ENCODE assay signal across 8 cellular contexts in the genomic region with DNA sequence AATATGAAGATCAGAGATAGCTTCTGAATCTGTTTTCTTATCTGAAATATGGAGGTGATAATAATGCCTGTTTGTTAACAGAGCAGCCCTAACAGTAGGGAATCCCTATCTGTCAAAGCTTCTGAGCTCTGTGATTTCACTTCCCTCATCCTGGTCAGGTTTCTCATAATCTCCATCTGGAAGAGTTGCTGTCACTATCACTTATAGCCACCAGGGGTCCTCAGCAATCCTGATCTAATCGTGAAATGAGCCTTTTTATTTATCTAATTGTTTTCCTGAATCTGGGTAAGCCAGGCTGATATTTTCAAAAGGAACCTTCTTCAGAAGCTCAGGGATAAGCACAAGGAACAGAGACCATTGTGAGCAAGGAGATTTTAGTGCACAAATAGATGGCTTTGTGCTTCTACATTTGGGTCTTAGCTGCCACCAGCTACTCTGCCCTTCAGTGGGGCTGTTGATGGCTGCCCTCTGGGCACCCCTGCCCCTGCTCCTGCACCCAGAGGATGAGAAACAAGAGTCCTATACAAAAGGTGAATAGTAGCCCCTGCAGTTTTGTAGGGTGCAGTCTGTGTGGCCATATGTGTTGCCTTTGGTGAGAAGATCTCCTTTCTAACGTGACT.
DNase-seq lines count a peak whose midpoint lies in the region; ATAC-seq, FAIRE-seq and TF ChIP-seq lines count a peak whose summit lies in the region.

No MANE protein-coding gene starts in this region.

- no peaks in the 10 kb centered on the region for H3F3A ChIP-seq in GM23248 (ENCODE audit: insufficient read depth)
- H3F3A ChIP-seq in MM.1S (ENCODE audit: insufficient read depth, low read length), result no peaks in the 10 kb centered on the region

- FAIRE-seq in H54 (lab: Jason Lieb, UNC), result no peak

- H3K4me3 ChIP-seq in heart left ventricle, result no peak overlapping the region
- no peak overlapping the region for H3K4me3 ChIP-seq in GM23248
- H3K4me3 ChIP-seq in MM.1S (ENCODE audit: low read length), result no peak overlapping the region
- H3K4me3 ChIP-seq in right lobe of liver, result no peak overlapping the region

- H3K9me2 ChIP-seq in GM23248 (ENCODE audit: insufficient read depth), result no peaks in the 10 kb centered on the region
- H3K9me2 ChIP-seq in MM.1S (replicated peaks; ENCODE audit: insufficient read depth, low read length), result no peaks in the 10 kb centered on the region

- no peak overlapping the region for H2AFZ ChIP-seq in GM23248
- H2AFZ ChIP-seq in MM.1S (ENCODE audit: low read length), result no peak overlapping the region; the same call in 1 of the 2 replicates

- H3K4me1 ChIP-seq in heart left ventricle, result no peaks in the 10 kb centered on the region
- no peaks in the 10 kb centered on the region for H3K4me1 ChIP-seq in GM23248 (ENCODE audit: insufficient read depth)
- H3K4me1 ChIP-seq in MM.1S (ENCODE audit: low read length), result no peaks in the 10 kb centered on the region
- no peaks in the 10 kb centered on the region for H3K4me1 ChIP-seq in right lobe of liver

- H3K9me3 ChIP-seq in heart left ventricle, result no peaks in the 10 kb centered on the region
- no peaks in the 10 kb centered on the region for H3K9me3 ChIP-seq in GM23248 (ENCODE audit: low read depth)
- no peaks in the 10 kb centered on the region for H3K9me3 ChIP-seq in MM.1S (replicated peaks; ENCODE audit: insufficient read depth, low read length)
- no peaks in the 10 kb centered on the region for H3K9me3 ChIP-seq in right lobe of liver

- in situ Hi-C loops in GM23248 (cut with MboI), result no loop called here

- no peak overlapping the region for H3K9ac ChIP-seq in GM23248
- H3K9ac ChIP-seq in MM.1S (ENCODE audit: low read length), result no peak overlapping the region

- intact Hi-C loops in heart left ventricle (cut with DNase I) (no loop called here), left cardiac atrium (cut with DNase I) (no loop called here), right lobe of liver (cut with DNase I) (no loop called here)

- H3K27ac ChIP-seq in heart left ventricle (no peak overlapping the region), GM23248 (no peak overlapping the region), MM.1S (ENCODE audit: low read length) (no peak overlapping the region), right lobe of liver (no peak overlapping the region)

- H3K4me2 ChIP-seq in GM23248 (ENCODE audit: unreplicated experiment) (no peak overlapping the region), MM.1S (ENCODE audit: low read depth, low read length) (no peak overlapping the region)

- TF ChIP-seq POLR2A in heart left ventricle (IDR thresholded peaks at IDR 0.05) (no peak), right lobe of liver (IDR thresholded peaks at IDR 0.05) (no peak), H54 (IDR thresholded peaks at IDR 0.05; ENCODE audit: low read depth, low read length) (no peak)

- H4K20me1 ChIP-seq in GM23248 (ENCODE audit: insufficient read depth), result no peaks in the 10 kb centered on the region
- no peaks in the 10 kb centered on the region for H4K20me1 ChIP-seq in MM.1S (ENCODE audit: insufficient read depth, low read length)

- no peaks in the 10 kb centered on the region for H3K36me3 ChIP-seq in heart left ventricle
- H3K36me3 ChIP-seq in GM23248 (ENCODE audit: low read depth), result no peaks in the 10 kb centered on the region
- H3K36me3 ChIP-seq in MM.1S (replicated peaks; ENCODE audit: insufficient read depth, low read length), result no peaks in the 10 kb centered on the region
- no peaks in the 10 kb centered on the region for H3K36me3 ChIP-seq in right lobe of liver

- ATAC-seq in heart left ventricle, result no peak
- ATAC-seq in left cardiac atrium, result no peak
- peak; percentile 67 to 84 (median 82) for ATAC-seq in right lobe of liver

- H3K79me2 ChIP-seq in GM23248 (ENCODE audit: insufficient read depth), result no peaks in the 10 kb centered on the region
- H3K79me2 ChIP-seq in MM.1S (ENCODE audit: low read length), result no peaks in the 10 kb centered on the region

- H3K27me3 ChIP-seq in heart left ventricle (peaks cover 0 to 14% (median 0%) of the 10 kb centered on the region in 9 donors), GM23248 (replicated peaks; ENCODE audit: insufficient read depth) (no peaks in the 10 kb centered on the region), MM.1S (replicated peaks; ENCODE audit: insufficient read depth, low read length) (no peaks in the 10 kb centered on the region), right lobe of liver (peaks cover 0 to 3% of the 10 kb centered on the region in 2 donors)

- 29 to 43% (median 38%) methylated on average over 2 of the region's 2 CpGs for WGBS in heart left ventricle, 4 donors
- WGBS in GM23248 (ENCODE audit: low coverage in 1 of 2, low lambda C conversion rate in 2 of 2, missing lambda C conversion rate in 2 of 2), 2 experiments, result 0% methylated on average over 2 of the region's 2 CpGs
- 20% methylated on average over 2 of the region's 2 CpGs for WGBS in right lobe of liver (ENCODE audit: insufficient coverage, low coverage, low lambda C conversion rate, missing lambda C conversion rate)

- TF ChIP-seq CTCF in heart left ventricle (IDR thresholded peaks at IDR 0.05) (peak in 11 of 12 donors; percentile 10 to 71 (median 49)), MM.1S (IDR thresholded peaks at IDR 0.05; ENCODE audit: low read length) (peak; percentile 71), right lobe of liver (IDR thresholded peaks at IDR 0.05) (peak; percentile 56 to 78 (median 72))

- DNase-seq in heart left ventricle (no peak), left cardiac atrium (no peak), GM23248 (peak; percentile 43), MM.1S (peak; percentile 15), amniotic stem cell (lab: John Stamatoyannopoulos, UW) (peak; percentile 9), right lobe of liver (no peak), H54 (ENCODE audit: insufficient read length, low spot score) (no peak), middle frontal gyrus (ENCODE audit: extremely low spot score, low spot score) (no peak)

Comparison
In these comparisons a context has a peak if more than half of its experiments do, and no peak if none do; other contexts are left out.
1. ATAC-seq: peak in right lobe of liver (4 of 4); none in heart left ventricle (0 of 4) and left cardiac atrium (0 of 2).
2. DNase-seq: peak in GM23248 (single experiment), MM.1S (single experiment) and amniotic stem cell (single experiment); none in heart left ventricle (0 of 5), left cardiac atrium (single experiment), right lobe of liver (0 of 3), H54 (single experiment) and middle frontal gyrus (single experiment).
3. Peak in every context shown above with its lines, with median percentiles within 50 percentile points of each other: CTCF ChIP-seq.